28 cellular contexts compared by ENCODE assay signal in the genomic region with DNA sequence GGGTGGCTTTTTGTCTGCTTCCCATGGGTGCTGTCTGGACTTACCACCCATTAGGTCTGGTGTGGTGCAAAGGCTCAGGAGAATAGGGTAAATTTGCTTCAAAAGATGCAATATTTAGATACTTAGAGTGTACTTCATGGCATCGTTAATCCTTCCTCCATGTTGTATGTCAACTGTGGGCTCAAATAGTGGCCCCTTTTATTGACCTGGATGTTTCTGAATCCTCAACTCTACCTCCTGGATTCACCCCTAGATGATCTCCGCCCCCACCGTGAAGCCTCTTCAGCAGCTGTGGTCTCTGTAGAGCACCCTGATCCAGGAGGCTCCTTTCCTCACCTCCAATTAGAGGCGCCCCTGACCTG. TPM values are rescaled to one million over a fixed set of nuclear protein-coding genes. Genes with fewer than 3 reads are reported as not detected.
A peak's percentile ranks its signal among the peaks of the same experiment; 100 is the strongest.
DNase-seq lines count a peak whose midpoint lies in the region; ATAC-seq and TF ChIP-seq lines count a peak whose summit lies in the region.
"Had no signal": no experiment of that assay in that cellular context is flagged by ENCODE, and none has a peak within 500 bp of the region (broad histone marks: within the 10 kb centered on the region; RNA-seq: fewer than 3 reads in every experiment).

No MANE protein-coding gene starts in this region.

- H3K9me3 Mint-ChIP-seq in activated CD4-positive, alpha-beta T cell treated with anti-CD3 and anti-CD28 coated beads, Interleukin-2, amount 10 ng/mL, durations not matched to agents 7 days and 5 days, result peaks cover 24% of the 10 kb centered on the region
- peaks cover 4% of the 10 kb centered on the region for H3K9me3 Mint-ChIP-seq in activated naive CD8-positive, alpha-beta T cell treated with anti-CD3 and anti-CD28 coated beads, Interleukin-2, amount 50 U/mL, for 24 hours
- peaks cover 4% of the 10 kb centered on the region for H3K9me3 Mint-ChIP-seq in natural killer cell treated with Interleukin-12 subunit alpha and Interleukin-12 subunit beta and Interleukin-15 and Interleukin-18, amount 100 ng/mL, for 72 hours
- peaks cover 4% of the 10 kb centered on the region for H3K9me3 Mint-ChIP-seq in mesothelial cell of epicardium

- H3K9me3 ChIP-seq in T-helper 17 cell (ENCODE audit: control insufficient read depth, low read length, poor library complexity, severe bottlenecking), result no peaks in the 10 kb centered on the region
- H3K9me3 ChIP-seq: A549, BE2C, SK-N-SH had no signal

- no peak for ATAC-seq in T-helper 17 cell
- no peak for ATAC-seq in activated naive CD8-positive, alpha-beta T cell treated with anti-CD3 and anti-CD28 coated beads, Interleukin-2, amount 50 U/mL, for 24 hours
- ATAC-seq in natural killer cell treated with Interleukin-12 subunit alpha and Interleukin-12 subunit beta and Interleukin-15 and Interleukin-18, amount 100 ng/mL, for 72 hours, result no peak
- ATAC-seq: A549, lower lobe of right lung, sciatic nerve had no signal

- peaks cover 69% of the 10 kb centered on the region for H3K4me1 Mint-ChIP-seq in activated CD4-positive, alpha-beta T cell treated with anti-CD3 and anti-CD28 coated beads, Interleukin-2, amount 10 ng/mL, durations not matched to agents 7 days and 5 days
- H3K4me1 Mint-ChIP-seq in T-helper 17 cell (peaks cover 60% of the 10 kb centered on the region), mesothelial cell of epicardium (no peaks in the 10 kb centered on the region)
- peaks cover 79% of the 10 kb centered on the region for H3K4me1 Mint-ChIP-seq in activated naive CD8-positive, alpha-beta T cell treated with anti-CD3 and anti-CD28 coated beads, Interleukin-2, amount 50 U/mL, for 24 hours
- peaks cover 61 to 66% of the 10 kb centered on the region in 2 donors for H3K4me1 Mint-ChIP-seq in natural killer cell treated with Interleukin-12 subunit alpha and Interleukin-12 subunit beta and Interleukin-15 and Interleukin-18, amount 100 ng/mL, for 72 hours (ENCODE audit: low read depth in 2 of 2)

- H3K36me3 Mint-ChIP-seq in activated CD4-positive, alpha-beta T cell treated with anti-CD3 and anti-CD28 coated beads, Interleukin-2, amount 10 ng/mL, durations not matched to agents 7 days and 5 days (ENCODE audit: low read depth), result peaks cover 50% of the 10 kb centered on the region
- H3K36me3 Mint-ChIP-seq in T-helper 17 cell (ENCODE audit: low read depth) (peaks cover 9% of the 10 kb centered on the region), mesothelial cell of epicardium (no peaks in the 10 kb centered on the region)
- peaks cover 11% of the 10 kb centered on the region for H3K36me3 Mint-ChIP-seq in activated naive CD8-positive, alpha-beta T cell treated with anti-CD3 and anti-CD28 coated beads, Interleukin-2, amount 50 U/mL, for 24 hours (ENCODE audit: low read depth)
- H3K36me3 Mint-ChIP-seq in natural killer cell treated with Interleukin-12 subunit alpha and Interleukin-12 subunit beta and Interleukin-15 and Interleukin-18, amount 100 ng/mL, for 72 hours, result peaks cover 9% of the 10 kb centered on the region

- DNase-seq in activated CD4-positive, alpha-beta T cell treated with anti-CD3 and anti-CD28 coated beads, Interleukin-2, amount 10 ng/mL, durations not matched to agents 7 days and 5 days, result no peak
- DNase-seq in activated CD4-positive, alpha-beta T cell treated with anti-CD3 and anti-CD28 coated beads, Interleukin-2, amount 50 U/mL, for 48 hours, result no peak
- no peak for DNase-seq in T-helper 17 cell
- DNase-seq in activated naive CD8-positive, alpha-beta T cell treated with anti-CD3 and anti-CD28 coated beads, Interleukin-2, amount 50 U/mL, for 24 hours, result no peak
- no peak for DNase-seq in natural killer cell treated with Interleukin-12 subunit alpha and Interleukin-12 subunit beta and Interleukin-15 and Interleukin-18, amount 100 ng/mL, for 72 hours (ENCODE audit: low spot score)
- DNase-seq in NCI-H2029 (lab: John Stamatoyannopoulos, UW), result no peak
- DNase-seq in mesothelial cell of epicardium (ENCODE audit: low spot score in 2 of 2, unreplicated experiment in 2 of 2), result no peak
- no peak for DNase-seq in central memory CD4-positive, alpha-beta T cell
- DNase-seq: activated B cell treated with CpG ODN at 0.5 μM for 24 hours; activated effector memory CD4-positive, alpha-beta T cell treated with anti-CD3 and anti-CD28 coated beads, Interleukin-2, amount 50 U/mL, for 16 hours; aorta; BE2C; Calu3; dermis blood vessel endothelial cell; DND-41; GOT3; IMR-90; lower lobe of right lung; NCI-H1092; NCI-H187; NCI-H526 treated with DMSO at 0.1 percent for 48 hours; posterior cingulate gyrus; SK-N-SH; substantia nigra had no signal

- CTCF ChIA-PET in activated CD4-positive, alpha-beta T cell treated with anti-CD3 and anti-CD28 coated beads, Interleukin-2, amount 10 ng/mL, durations not matched to agents 7 days and 5 days (lab: Charles Lee), result interaction anchor here (1.9 to 2.8 kb wide), 3 partner anchors 10 to 285 kb away, joined by 6 to 20 read pairs (median 13); no protein-coding TSS in a partner anchor

- no peak overlapping the region for H3K4me3 Mint-ChIP-seq in activated CD4-positive, alpha-beta T cell treated with anti-CD3 and anti-CD28 coated beads, Interleukin-2, amount 10 ng/mL, durations not matched to agents 7 days and 5 days
- no peak overlapping the region for H3K4me3 Mint-ChIP-seq in T-helper 17 cell
- H3K4me3 Mint-ChIP-seq in activated naive CD8-positive, alpha-beta T cell treated with anti-CD3 and anti-CD28 coated beads, Interleukin-2, amount 50 U/mL, for 24 hours, result peak overlapping the region; percentile 75
- peak overlapping the region; percentile 85 for H3K4me3 Mint-ChIP-seq in natural killer cell treated with Interleukin-12 subunit alpha and Interleukin-12 subunit beta and Interleukin-15 and Interleukin-18, amount 100 ng/mL, for 72 hours
- no peak overlapping the region for H3K4me3 Mint-ChIP-seq in mesothelial cell of epicardium
- H3K4me3 Mint-ChIP-seq: activated B cell treated with CpG ODN at 0.5 μM for 24 hours had no signal

- H3K27me3 Mint-ChIP-seq in activated CD4-positive, alpha-beta T cell treated with anti-CD3 and anti-CD28 coated beads, Interleukin-2, amount 10 ng/mL, durations not matched to agents 7 days and 5 days, result no peaks in the 10 kb centered on the region
- no peaks in the 10 kb centered on the region for H3K27me3 Mint-ChIP-seq in T-helper 17 cell
- H3K27me3 Mint-ChIP-seq in activated naive CD8-positive, alpha-beta T cell treated with anti-CD3 and anti-CD28 coated beads, Interleukin-2, amount 50 U/mL, for 24 hours, result no peaks in the 10 kb centered on the region
- H3K27me3 Mint-ChIP-seq in natural killer cell treated with Interleukin-12 subunit alpha and Interleukin-12 subunit beta and Interleukin-15 and Interleukin-18, amount 100 ng/mL, for 72 hours, result no peaks in the 10 kb centered on the region
- H3K27me3 Mint-ChIP-seq in mesothelial cell of epicardium (ENCODE audit: low read depth), result peaks cover 67% of the 10 kb centered on the region

- TF ChIP-seq CTCF in mesothelial cell of epicardium (IDR thresholded peaks at IDR 0.05; ENCODE audit: unreplicated experiment), result no peak

- peak overlapping the region; percentile 26 for H3K27ac Mint-ChIP-seq in activated CD4-positive, alpha-beta T cell treated with anti-CD3 and anti-CD28 coated beads, Interleukin-2, amount 10 ng/mL, durations not matched to agents 7 days and 5 days
- H3K27ac Mint-ChIP-seq in T-helper 17 cell (peak overlapping the region; percentile 98), mesothelial cell of epicardium (no peak overlapping the region)
- H3K27ac Mint-ChIP-seq in activated naive CD8-positive, alpha-beta T cell treated with anti-CD3 and anti-CD28 coated beads, Interleukin-2, amount 50 U/mL, for 24 hours, result peak overlapping the region; percentile 94
- H3K27ac Mint-ChIP-seq in natural killer cell treated with Interleukin-12 subunit alpha and Interleukin-12 subunit beta and Interleukin-15 and Interleukin-18, amount 100 ng/mL, for 72 hours, result peak overlapping the region; percentile 97 to 98
- H3K27ac Mint-ChIP-seq: activated B cell treated with CpG ODN at 0.5 μM for 24 hours had no signal

- POLR2A ChIA-PET in activated CD4-positive, alpha-beta T cell treated with anti-CD3 and anti-CD28 coated beads, Interleukin-2, amount 10 ng/mL, durations not matched to agents 7 days and 5 days (lab: Charles Lee), result no interaction called here

RNA-seq across cellular contexts. Expression of a gene that starts 3.5 kb away (rescaled TPM):
- total RNA-seq in activated CD4-positive, alpha-beta T cell treated with anti-CD3 and anti-CD28 coated beads, Interleukin-2, amount 10 ng/mL, durations not matched to agents 7 days and 5 days, result 100 to 1,000 TPM; 111 to 149 TPM
- total RNA-seq in T-helper 17 cell, result 10 to 100 TPM; 44.1 to 65.3 TPM
- total RNA-seq in natural killer cell treated with Interleukin-12 subunit alpha and Interleukin-12 subunit beta and Interleukin-15 and Interleukin-18, amount 100 ng/mL, for 72 hours, result 100 to 1,000 TPM in 1 of 2 donors, 10 to 100 TPM in 1; 75.5 to 136 TPM
- not detected in 3 replicates for total RNA-seq in mesothelial cell of epicardium
- total RNA-seq: Calu3, IMR-90 had no signal

RNA-seq across cellular contexts. Expression of a gene that starts 17.3 kb away (rescaled TPM):
- total RNA-seq in activated CD4-positive, alpha-beta T cell treated with anti-CD3 and anti-CD28 coated beads, Interleukin-2, amount 10 ng/mL, durations not matched to agents 7 days and 5 days, result 10 to 100 TPM; 18.1 to 19.6 TPM
- total RNA-seq in T-helper 17 cell (10 to 100 TPM; 14.1 to 23.0 TPM), mesothelial cell of epicardium (not detected in 3 replicates)
- 1 to 10 TPM; 6.6 to 8.8 TPM for total RNA-seq in natural killer cell treated with Interleukin-12 subunit alpha and Interleukin-12 subunit beta and Interleukin-15 and Interleukin-18, amount 100 ng/mL, for 72 hours
- total RNA-seq: Calu3, IMR-90, kidney epithelial cell had no signal

RNA-seq across cellular contexts. Expression of a gene that starts 48.2 kb away (rescaled TPM):
- 100 to 1,000 TPM in 1 of 2 experiments, 10 to 100 TPM in 1; 97.7 to 102 TPM for total RNA-seq in activated CD4-positive, alpha-beta T cell treated with anti-CD3 and anti-CD28 coated beads, Interleukin-2, amount 10 ng/mL, durations not matched to agents 7 days and 5 days
- total RNA-seq in T-helper 17 cell, result 10 to 100 TPM; 53.7 to 68.2 TPM
- 10 to 100 TPM; 26.1 to 39.2 TPM for total RNA-seq in natural killer cell treated with Interleukin-12 subunit alpha and Interleukin-12 subunit beta and Interleukin-15 and Interleukin-18, amount 100 ng/mL, for 72 hours
- total RNA-seq in mesothelial cell of epicardium, result not detected in 3 replicates
- total RNA-seq: cardiac muscle cell had no signal

Comparison
In these comparisons a context has a peak if more than half of its experiments do, and no peak if none do; other contexts are left out.
1. H3K4me3 Mint-ChIP-seq: peak in activated naive CD8-positive, alpha-beta T cell treated with anti-CD3 and anti-CD28 coated beads, Interleukin-2, amount 50 U/mL, for 24 hours (single experiment) and natural killer cell treated with Interleukin-12 subunit alpha and Interleukin-12 subunit beta and Interleukin-15 and Interleukin-18, amount 100 ng/mL, for 72 hours (single experiment); none in activated CD4-positive, alpha-beta T cell treated with anti-CD3 and anti-CD28 coated beads, Interleukin-2, amount 10 ng/mL, durations not matched to agents 7 days and 5 days (single experiment), T-helper 17 cell (single experiment) and mesothelial cell of epicardium (single experiment).
2. RNA of a gene that starts 3.5 kb away (total RNA-seq): 111 to 149 TPM in activated CD4-positive, alpha-beta T cell treated with anti-CD3 and anti-CD28 coated beads, Interleukin-2, amount 10 ng/mL, durations not matched to agents 7 days and 5 days, 75.5 to 136 TPM in natural killer cell treated with Interleukin-12 subunit alpha and Interleukin-12 subunit beta and Interleukin-15 and Interleukin-18, amount 100 ng/mL, for 72 hours and 44.1 to 65.3 TPM in T-helper 17 cell; not detected in mesothelial cell of epicardium; every median in the first group is over 10 times any median in the second.
3. RNA of a gene that starts 48.2 kb away (total RNA-seq): 97.7 to 102 TPM in activated CD4-positive, alpha-beta T cell treated with anti-CD3 and anti-CD28 coated beads, Interleukin-2, amount 10 ng/mL, durations not matched to agents 7 days and 5 days, 53.7 to 68.2 TPM in T-helper 17 cell and 26.1 to 39.2 TPM in natural killer cell treated with Interleukin-12 subunit alpha and Interleukin-12 subunit beta and Interleukin-15 and Interleukin-18, amount 100 ng/mL, for 72 hours; not detected in mesothelial cell of epicardium; every median in the first group is over 10 times any median in the second.